ENCODE assay signal across 13 cellular contexts in the genomic region with DNA sequence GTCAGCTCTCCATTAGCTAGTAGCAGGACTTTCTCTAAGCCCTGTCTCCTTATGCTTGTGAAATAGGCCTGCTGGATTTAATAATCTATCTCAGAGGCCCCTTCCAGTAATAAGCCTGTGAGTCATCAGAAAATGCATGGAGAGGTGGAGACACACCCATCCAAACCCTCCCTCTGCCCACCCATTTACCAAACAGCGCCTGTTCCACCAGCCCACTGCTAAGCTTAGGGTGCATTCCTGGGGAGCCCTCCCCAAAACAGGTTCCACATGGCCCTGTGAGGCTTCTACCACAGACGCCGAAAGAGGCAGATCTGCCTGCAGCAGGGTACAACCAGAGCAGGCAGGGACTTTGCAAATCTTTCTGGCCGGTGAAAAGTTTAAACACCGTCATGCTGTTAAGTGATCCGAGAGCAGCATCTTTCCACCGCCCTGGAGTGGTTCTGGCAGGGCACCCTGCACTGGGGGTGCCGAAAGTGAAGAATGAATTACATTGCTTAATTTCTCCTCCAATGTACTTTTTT.
DNase-seq lines count a peak whose midpoint lies in the region; FAIRE-seq and TF ChIP-seq lines count a peak whose summit lies in the region.
"Had no signal": no experiment of that assay in that cellular context is flagged by ENCODE, and none has a peak within 500 bp of the region (broad histone marks: within the 10 kb centered on the region; RNA-seq: fewer than 3 reads in every experiment).

No MANE protein-coding gene starts in this region.

- no peak overlapping the region for H3K4me3 ChIP-seq in astrocyte (ENCODE audit: insufficient read depth, low read depth, low read length)
- H3K4me3 ChIP-seq in left ventricle myocardium inferior: no peak overlapping the region
- no peak overlapping the region for H3K4me3 ChIP-seq in stomach smooth muscle (ENCODE audit: low read length in 2 of 2)
- H3K4me3 ChIP-seq: ovary, SK-N-MC had no signal

- no peak overlapping the region for H3K4me2 ChIP-seq in astrocyte (ENCODE audit: low read length)

- H4K20me1 ChIP-seq in astrocyte (ENCODE audit: insufficient read depth, low read length): no peaks in the 10 kb centered on the region

- FAIRE-seq in astrocyte (lab: Jason Lieb, UNC): no peak

- H3K27ac ChIP-seq in astrocyte (ENCODE audit: low read depth, low read length): no peak overlapping the region
- H3K27ac ChIP-seq in left ventricle myocardium inferior (replicated peaks): peak overlapping the region; percentile 67
- H3K27ac ChIP-seq in stomach smooth muscle (ENCODE audit: low read length): peak overlapping the region; percentile 69
- H3K27ac ChIP-seq: ovary, SK-N-MC had no signal

- H3K27me3 Mint-ChIP-seq in astrocyte (ENCODE audit: low read depth, unreplicated experiment): peaks cover 3% of the 10 kb centered on the region

- TF ChIP-seq CTCF in astrocyte (IDR thresholded peaks at IDR 0.05; ENCODE audit: insufficient read depth, low read depth, low read length) (no peak), left ventricle myocardium inferior (IDR thresholded peaks at IDR 0.05; ENCODE audit: borderline replicate concordance) (no peak)

- H3K79me2 ChIP-seq in astrocyte (ENCODE audit: insufficient read depth, low read length): no peaks in the 10 kb centered on the region

- no peak overlapping the region for H2AFZ ChIP-seq in astrocyte (ENCODE audit: low read depth, low read length)

- peaks cover under 1% of the 10 kb centered on the region for H3K9me3 Mint-ChIP-seq in astrocyte (ENCODE audit: unreplicated experiment)

- no peak overlapping the region for H3K4me3 Mint-ChIP-seq in astrocyte (ENCODE audit: unreplicated experiment)

- H3K36me3 Mint-ChIP-seq in astrocyte (ENCODE audit: low read depth, unreplicated experiment): no peaks in the 10 kb centered on the region

- H3K27me3 ChIP-seq in astrocyte (ENCODE audit: insufficient read depth, low read length) (no peaks in the 10 kb centered on the region), left ventricle myocardium inferior (ENCODE audit: low read depth) (no peaks in the 10 kb centered on the region), stomach smooth muscle (ENCODE audit: control insufficient read depth in 1 of 2, insufficient read depth in 2 of 2, low read length in 2 of 2) (no peaks in the 10 kb centered on the region)
- H3K27me3 ChIP-seq: ovary had no signal

- H3K9me3 ChIP-seq in astrocyte (ENCODE audit: insufficient read depth, low read depth, low read length) (no peaks in the 10 kb centered on the region), left ventricle myocardium inferior (replicated peaks) (no peaks in the 10 kb centered on the region), stomach smooth muscle (ENCODE audit: control insufficient read depth in 2 of 2, low read length in 2 of 2) (no peaks in the 10 kb centered on the region)
- H3K9me3 ChIP-seq: ovary had no signal

- no peaks in the 10 kb centered on the region for H3K36me3 ChIP-seq in astrocyte (ENCODE audit: insufficient read depth, low read length)
- H3K36me3 ChIP-seq in left ventricle myocardium inferior: no peaks in the 10 kb centered on the region
- H3K36me3 ChIP-seq in stomach smooth muscle (ENCODE audit: control insufficient read depth in 2 of 2, insufficient read depth in 2 of 2, low read length in 2 of 2): no peaks in the 10 kb centered on the region
- H3K36me3 ChIP-seq: ovary had no signal

- DNase-seq in GM04503 (ENCODE audit: low read depth) (peak; percentile 59), astrocyte (ENCODE audit: low read depth) (peak; percentile 23), left ventricle myocardium inferior (no peak), pons (ENCODE audit: low spot score) (no peak), mesenteric fat pad (ENCODE audit: low spot score) (no peak), NCI-H1694 treated with DMSO at 0.1 percent for 48 hours (lab: John Stamatoyannopoulos, UW) (no peak)
- DNase-seq in stimulated activated CD4-positive, alpha-beta T cell treated with anti-CD3 and anti-CD28 coated beads, Interleukin-15, amount 100 ng/mL, for 24 hours: no peak
- DNase-seq: HCEC 1CT, NCI-H524 treated with DMSO at 0.1 percent for 48 hours, trophoblast cell had no signal

- H3K4me1 Mint-ChIP-seq in astrocyte (ENCODE audit: low read depth, unreplicated experiment): peaks cover 5% of the 10 kb centered on the region

- H3K4me1 ChIP-seq in astrocyte (ENCODE audit: insufficient read depth, low read length): peaks cover 3% of the 10 kb centered on the region
- H3K4me1 ChIP-seq in left ventricle myocardium inferior: peaks cover 49% of the 10 kb centered on the region
- H3K4me1 ChIP-seq in stomach smooth muscle (ENCODE audit: control insufficient read depth, insufficient read depth, low read length): peaks cover 23% of the 10 kb centered on the region

- H3K27ac Mint-ChIP-seq in astrocyte (ENCODE audit: unreplicated experiment): no peak overlapping the region

- H3K9ac ChIP-seq in astrocyte (ENCODE audit: low read length): no peak overlapping the region
- H3K9ac ChIP-seq in stomach smooth muscle (ENCODE audit: low read length in 2 of 2): no peak overlapping the region

- intact Hi-C loops in left ventricle myocardium inferior (cut with micrococcal nuclease): no loop called here

Comparison
In these comparisons a context has a peak if more than half of its experiments do, and no peak if none do; other contexts are left out.
1. DNase-seq: peak in GM04503 (single experiment) and astrocyte (single experiment); none in left ventricle myocardium inferior (single experiment), pons (single experiment), mesenteric fat pad (single experiment), NCI-H1694 treated with DMSO at 0.1 percent for 48 hours (single experiment) and stimulated activated CD4-positive, alpha-beta T cell treated with anti-CD3 and anti-CD28 coated beads, Interleukin-15, amount 100 ng/mL, for 24 hours (single experiment).